In the genomic region with DNA sequence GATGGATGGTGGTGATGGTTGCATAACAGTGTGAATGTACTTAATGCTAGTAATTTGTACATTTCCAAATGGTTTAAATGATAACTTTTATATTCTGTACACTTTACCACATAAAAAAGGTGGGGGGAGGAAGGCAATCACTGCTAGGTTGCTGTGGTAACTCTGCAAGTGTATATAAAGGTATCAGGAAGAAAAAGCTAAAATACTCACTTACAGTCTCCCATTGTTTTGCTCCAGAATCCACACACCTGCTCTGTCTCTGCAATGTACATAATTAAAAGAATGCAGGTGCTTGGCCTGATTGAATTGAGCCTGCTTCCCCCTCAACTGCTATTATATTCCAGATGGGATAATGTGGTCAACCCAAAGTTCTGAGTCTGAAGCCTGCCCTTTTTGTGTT, we compare ENCODE assay signal across 10 cellular contexts. TPM values are rescaled to one million over a fixed set of nuclear protein-coding genes. Genes with fewer than 3 reads are reported as not detected.
"Had no signal": no experiment of that assay in that cellular context is flagged by ENCODE, and none has a peak within 500 bp of the region (broad histone marks: within the 10 kb centered on the region; RNA-seq: fewer than 3 reads in every experiment).

No MANE protein-coding gene starts in this region.

RNA-seq across cellular contexts. Expression of gene LGALS9B, which starts 6.7 kb away (rescaled TPM):
- total RNA-seq: subcutaneous adipose tissue, suprapubic skin, temporal lobe, testis, thyroid gland, tibial nerve, upper lobe of right lung, ureter, urinary bladder, uterus had no signal
